ENCODE assay signal across 34 cellular contexts in genomic region chr17:5896215-5896614, GRCh38.
"Had no signal": no experiment of that assay in that cellular context is flagged by ENCODE, and none has a peak within 500 bp of the region (broad histone marks: within the 10 kb centered on the region; RNA-seq: fewer than 3 reads in every experiment).

No MANE protein-coding gene starts in this region.

- H3K27ac Mint-ChIP-seq: activated CD4-positive, alpha-beta memory T cell treated with anti-CD3 and anti-CD28 coated beads for 36 hours; activated CD4-positive, alpha-beta T cell treated with anti-CD3 and anti-CD28 coated beads for 36 hours; activated CD4-positive, alpha-beta T cell treated with anti-CD3 and anti-CD28 coated beads, Interleukin-2, amount 10 ng/mL, durations not matched to agents 24 days and 14 days; activated CD8-positive, alpha-beta memory T cell treated with anti-CD3 and anti-CD28 coated beads, Interleukin-2, amount 10 ng/mL, durations not matched to agents 7 days and 5 days; activated CD8-positive, alpha-beta T cell treated with anti-CD3 and anti-CD28 coated beads, Interleukin-2, amount 10 ng/mL, durations not matched to agents 7 days and 5 days; activated naive CD4-positive, alpha-beta T cell treated with anti-CD3 and anti-CD28 coated beads for 36 hours; activated naive CD8-positive, alpha-beta T cell; activated T-helper 1 cell treated with anti-CD3 and anti-CD28 coated beads, Interleukin-12 subunit alpha, Interleukin-12 subunit beta, Interleukin-2, Interleukin-4 antibody, amounts not matched to agents 30 ng/mL and 10 ng/mL and 1 ng/mL, durations not matched to agents 14 hours and 24 hours and 36 hours; activated T-helper 2 cell treated with anti-CD3 and anti-CD28 coated beads, Interferon-gamma antibody, Interleukin-2, Interleukin-4, amounts not matched to agents 10 μg/mL and 5 μg/mL and 100 μg/mL, durations not matched to agents 14 hours and 24 hours and 36 hours; T-helper 17 cell; T-helper 2 cell treated with Interferon-gamma antibody and Interleukin-4, amounts not matched to agents 5 μg/mL and 100 μg/mL, for 36 hours had no signal

- H3K36me3 Mint-ChIP-seq: activated CD4-positive, alpha-beta memory T cell treated with anti-CD3 and anti-CD28 coated beads for 36 hours; activated CD8-positive, alpha-beta memory T cell treated with anti-CD3 and anti-CD28 coated beads, Interleukin-2, amount 10 ng/mL, durations not matched to agents 7 days and 5 days; activated naive CD8-positive, alpha-beta T cell had no signal

- H3K4me3 Mint-ChIP-seq: activated CD4-positive, alpha-beta memory T cell treated with anti-CD3 and anti-CD28 coated beads for 36 hours; activated CD4-positive, alpha-beta T cell treated with anti-CD3 and anti-CD28 coated beads for 36 hours; activated CD4-positive, alpha-beta T cell treated with anti-CD3 and anti-CD28 coated beads, Interleukin-2, amount 10 ng/mL, durations not matched to agents 24 days and 14 days; activated CD8-positive, alpha-beta memory T cell treated with anti-CD3 and anti-CD28 coated beads, Interleukin-2, amount 10 ng/mL, durations not matched to agents 7 days and 5 days; activated CD8-positive, alpha-beta T cell treated with anti-CD3 and anti-CD28 coated beads, Interleukin-2, amount 10 ng/mL, durations not matched to agents 7 days and 5 days; activated naive CD4-positive, alpha-beta T cell treated with anti-CD3 and anti-CD28 coated beads for 36 hours; activated naive CD8-positive, alpha-beta T cell; activated T-helper 1 cell treated with anti-CD3 and anti-CD28 coated beads, Interleukin-12 subunit alpha, Interleukin-12 subunit beta, Interleukin-2, Interleukin-4 antibody, amounts not matched to agents 30 ng/mL and 10 ng/mL and 1 ng/mL, durations not matched to agents 14 hours and 24 hours and 36 hours; T-helper 17 cell; T-helper 2 cell treated with Interferon-gamma antibody and Interleukin-4, amounts not matched to agents 5 μg/mL and 100 μg/mL, for 36 hours had no signal

- H3K27me3 ChIP-seq: cardiac muscle cell, colonic mucosa, foreskin keratinocyte, gastrocnemius medialis had no signal

- H3K9me3 Mint-ChIP-seq: activated CD4-positive, alpha-beta memory T cell treated with anti-CD3 and anti-CD28 coated beads for 36 hours; activated CD4-positive, alpha-beta T cell treated with anti-CD3 and anti-CD28 coated beads, Interleukin-2, amount 10 ng/mL, durations not matched to agents 24 days and 14 days; activated naive CD4-positive, alpha-beta T cell treated with anti-CD3 and anti-CD28 coated beads for 36 hours; activated T-helper 1 cell treated with anti-CD3 and anti-CD28 coated beads, Interleukin-12 subunit alpha, Interleukin-12 subunit beta, Interleukin-2, Interleukin-4 antibody, amounts not matched to agents 30 ng/mL and 10 ng/mL and 1 ng/mL, durations not matched to agents 14 hours and 24 hours and 36 hours; activated T-helper 2 cell treated with anti-CD3 and anti-CD28 coated beads, Interferon-gamma antibody, Interleukin-2, Interleukin-4, amounts not matched to agents 10 μg/mL and 5 μg/mL and 100 μg/mL, durations not matched to agents 14 hours and 24 hours and 36 hours; T-helper 2 cell treated with Interferon-gamma antibody and Interleukin-4, amounts not matched to agents 5 μg/mL and 100 μg/mL, for 36 hours had no signal

- H3K4me1 Mint-ChIP-seq: activated CD4-positive, alpha-beta T cell treated with anti-CD3 and anti-CD28 coated beads, Interleukin-2, amount 10 ng/mL, durations not matched to agents 24 days and 14 days had no signal

- H3K36me3 ChIP-seq: cardiac muscle cell, colonic mucosa, esophagus muscularis mucosa, gastrocnemius medialis, heart right ventricle, WERI-Rb-1 had no signal

- H3K4me3 ChIP-seq: cardiac muscle cell, colonic mucosa, esophagus muscularis mucosa, gastrocnemius medialis, heart right ventricle had no signal

- ATAC-seq: activated CD4-positive, alpha-beta T cell treated with anti-CD3 and anti-CD28 coated beads for 36 hours; activated CD8-positive, alpha-beta memory T cell treated with anti-CD3 and anti-CD28 coated beads, Interleukin-2, amount 10 ng/mL, durations not matched to agents 7 days and 5 days; activated CD8-positive, alpha-beta T cell treated with anti-CD3 and anti-CD28 coated beads, Interleukin-2, amount 10 ng/mL, durations not matched to agents 7 days and 5 days; foreskin keratinocyte; gastrocnemius medialis; heart right ventricle; T-helper 17 cell had no signal

- H3K27ac ChIP-seq: cardiac muscle cell, colonic mucosa, esophagus muscularis mucosa, foreskin keratinocyte, gastrocnemius medialis, heart right ventricle, WERI-Rb-1 had no signal

- H3K4me1 ChIP-seq: colonic mucosa, esophagus muscularis mucosa, foreskin keratinocyte, heart right ventricle had no signal

- DNase-seq: activated CD4-positive, alpha-beta memory T cell treated with anti-CD3 and anti-CD28 coated beads for 36 hours; activated CD4-positive, alpha-beta T cell treated with anti-CD3 and anti-CD28 coated beads for 36 hours; activated CD4-positive, alpha-beta T cell treated with anti-CD3 and anti-CD28 coated beads, Interleukin-2, amount 10 ng/mL, durations not matched to agents 24 days and 14 days; activated CD4-positive, CD25-positive, alpha-beta regulatory T cell; activated CD4-positive, CD25-positive, alpha-beta regulatory T cell treated with anti-CD3 and anti-CD28 coated beads, Interleukin-2, amount 50 U/mL, for 72 hours; activated CD8-positive, alpha-beta memory T cell treated with anti-CD3 and anti-CD28 coated beads, Interleukin-2, amount 10 ng/mL, durations not matched to agents 7 days and 5 days; activated CD8-positive, alpha-beta memory T cell treated with anti-CD3 and anti-CD28 coated beads, Interleukin-2, amount 50 U/mL, for 4 hours; activated CD8-positive, alpha-beta T cell treated with anti-CD3 and anti-CD28 coated beads, Interleukin-2, amount 10 ng/mL, durations not matched to agents 7 days and 5 days; activated effector memory CD4-positive, alpha-beta T cell treated with anti-CD3 and anti-CD28 coated beads, Interleukin-2, amount 50 U/mL, for 16 hours; activated naive CD4-positive, alpha-beta T cell treated with anti-CD3 and anti-CD28 coated beads for 36 hours; activated T-cell treated with anti-CD3 and anti-CD28 coated beads, Interleukin-2, amount 50 U/mL, for 1 hour; activated T-cell treated with anti-CD3 and anti-CD28 coated beads, Interleukin-2, amount 50 U/mL, for 48 hours; amniotic stem cell; anterior cingulate cortex; central memory CD4-positive, alpha-beta T cell; cerebellar nuclear complex; colonic mucosa; effector CD8-positive, alpha-beta T cell; erythroblast; foreskin keratinocyte; gastrocnemius medialis; glutamatergic neuron; heart right ventricle; hippocampal formation; T-helper 1 cell; T-helper 17 cell; T1000; WERI-Rb-1 had no signal

- H3K9me3 ChIP-seq: colonic mucosa, gastrocnemius medialis, heart right ventricle had no signal
